In genomic region chr1:27572019-27572678, GRCh38 we compare ENCODE assay signal across 10 cellular contexts. TPM values are rescaled to one million over a fixed set of nuclear protein-coding genes. Genes with fewer than 3 reads are reported as not detected.
DNase-seq lines count a peak whose midpoint lies in the region; ATAC-seq, FAIRE-seq and TF ChIP-seq lines count a peak whose summit lies in the region.
"Had no signal": no experiment of that assay in that cellular context is flagged by ENCODE, and none has a peak within 500 bp of the region (broad histone marks: within the 10 kb centered on the region; RNA-seq: fewer than 3 reads in every experiment).

No MANE protein-coding gene starts in this region.

- in situ Hi-C loops in K562 (cut with MboI): no loop called here

- no peak for TF ChIP-seq RAD21 in K562 (CRISPR knock-in tag; conservative IDR thresholded peaks at IDR 0.05 in 1 of 2, IDR thresholded peaks at IDR 0.05 in 1 of 2)

- peak overlapping the region; percentile 55 for H3K27ac ChIP-seq in K562 (ENCODE audit: extremely low read depth, low read depth, low read length)
- peak overlapping the region; percentile 82 to 86 for H3K27ac ChIP-seq in kidney (ENCODE audit: low read depth in 2 of 2, low read length in 2 of 2)
- H3K27ac ChIP-seq in smooth muscle cell (ENCODE audit: low read depth): peak overlapping the region; percentile 56

- H3K79me2 ChIP-seq in K562 (ENCODE audit: control insufficient read depth, insufficient read depth, low read length) (peaks cover 84% of the 10 kb centered on the region), smooth muscle cell (ENCODE audit: low read depth) (peaks cover 70% of the 10 kb centered on the region)

- POLR2A ChIA-PET in K562 (lab: Yijun Ruan, JAX): interaction anchor here (0.6 to 3.4 kb wide), 11 partner anchors 9 to 153 kb away, joined by 3 to 20 read pairs (median 4); no protein-coding TSS in a partner anchor

- H3K36me3 ChIP-seq in H7 (replicated peaks; ENCODE audit: control insufficient read depth, insufficient read depth, low read length): no peaks in the 10 kb centered on the region
- peaks cover 16% of the 10 kb centered on the region; the same call in 2 of the 3 replicates for H3K36me3 ChIP-seq in K562 (ENCODE audit: control insufficient read depth, insufficient read depth, low read length)
- no peaks in the 10 kb centered on the region for H3K36me3 ChIP-seq in kidney (ENCODE audit: control insufficient read depth in 1 of 2, insufficient read depth in 2 of 2, low read length in 2 of 2)
- no peaks in the 10 kb centered on the region for H3K36me3 ChIP-seq in smooth muscle cell (ENCODE audit: low read depth)

- no peak for TF ChIP-seq POLR2A in K562 (conservative IDR thresholded peaks at IDR 0.05)

- H3K9me3 ChIP-seq in K562 (replicated peaks; ENCODE audit: control insufficient read depth, insufficient read depth, low read depth, low read length) (no peaks in the 10 kb centered on the region), kidney (ENCODE audit: control insufficient read depth in 1 of 2, low read length in 2 of 2) (no peaks in the 10 kb centered on the region), smooth muscle cell (replicated peaks; ENCODE audit: low read depth) (no peaks in the 10 kb centered on the region)

- peak overlapping the region; percentile 67 for H3K4me2 ChIP-seq in K562 (ENCODE audit: insufficient read depth, low read length)
- peak overlapping the region; percentile 59 for H3K4me2 ChIP-seq in smooth muscle cell

- no peak for TF ChIP-seq CTCF in K562 (IDR thresholded peaks at IDR 0.05 in 2 of 3, conservative IDR thresholded peaks at IDR 0.05 in 1 of 3; ENCODE audit: insufficient read depth in 2 of 3, low read depth in 1 of 3, low read length in 3 of 3)
- no peak for TF ChIP-seq CTCF in kidney (IDR thresholded peaks at IDR 0.05; ENCODE audit: borderline replicate concordance, extremely low read depth, insufficient read depth)
- TF ChIP-seq CTCF in smooth muscle cell (IDR thresholded peaks at IDR 0.05; ENCODE audit: borderline replicate concordance, insufficient read depth, poor library complexity, severe bottlenecking): no peak

- BruUV-seq in K562 (replicated peaks; lab: Mats Ljungman, UMichigan): no TSS peak

- CTCF ChIA-PET in K562 (lab: Yijun Ruan, JAX; ENCODE audit: low intra/inter-chr PET ratio): no interaction called here

- DNase-seq in H7 (peak; percentile 74), K562 (ENCODE audit: extremely low read depth in 1 of 4, low spot score in 3 of 4) (peak in 2 of 4 experiments; percentile 65 to 69), kidney (no peak), smooth muscle cell (lab: John Stamatoyannopoulos, UW; ENCODE audit: unreplicated experiment) (no peak), urothelium cell line (ENCODE audit: low spot score) (no peak)
- DNase-seq in activated CD4-positive, alpha-beta T cell treated with anti-CD3 and anti-CD28 coated beads for 1 hour: no peak
- DNase-seq: GF-D8, NCI-H1417 treated with DMSO at 0.1 percent for 48 hours had no signal

- no peak for TF ChIP-seq EP300 in K562 (IDR thresholded peaks at IDR 0.05; ENCODE audit: low read length)

- H3K27me3 ChIP-seq in H7 (ENCODE audit: control insufficient read depth, insufficient read depth, low read length): no peaks in the 10 kb centered on the region
- no peaks in the 10 kb centered on the region for H3K27me3 ChIP-seq in K562 (ENCODE audit: control insufficient read depth in 2 of 2, insufficient read depth in 2 of 2, low read length in 2 of 2)
- no peaks in the 10 kb centered on the region for H3K27me3 ChIP-seq in smooth muscle cell (ENCODE audit: low read depth)

- WGBS in K562 (ENCODE audit: insufficient coverage, low coverage, missing lambda C conversion rate): 0% methylated on average over 9 of the region's 9 CpGs
- 19% methylated on average over 9 of the region's 9 CpGs for WGBS in smooth muscle cell (ENCODE audit: low lambda C conversion rate)

- H2AFZ ChIP-seq in K562 (ENCODE audit: low read depth, low read length): no peak overlapping the region
- H2AFZ ChIP-seq in smooth muscle cell (ENCODE audit: low read depth): no peak overlapping the region

- intact Hi-C loops in K562 (cut with micrococcal nuclease) (no loop called here), kidney (cut with DNase I) (no loop called here)

- H3K9me1 ChIP-seq in K562 (ENCODE audit: control insufficient read depth, insufficient read depth, low read length): peaks cover 7% of the 10 kb centered on the region

- peak; percentile 66 for FAIRE-seq in K562 (lab: Jason Lieb, UNC)
- FAIRE-seq in kidney (lab: Jason Lieb, UNC): no peak
- no peak for FAIRE-seq in urothelium cell line (lab: Jason Lieb, UNC)

- H3K9ac ChIP-seq in K562 (ENCODE audit: insufficient read depth in 1 of 2, low read depth in 2 of 2, low read length in 2 of 2) (peak overlapping the region; percentile 19 to 88; a peak in 3 of 4 replicates), kidney (ENCODE audit: low read length in 2 of 2) (peak overlapping the region; percentile 4 to 71), smooth muscle cell (ENCODE audit: low read depth) (peak overlapping the region; percentile 4)

- ATAC-seq in K562 (peak; percentile 17), HG03025 (IDR thresholded peaks at IDR 0.05; ENCODE audit: low FRiP score, unreplicated experiment) (no peak), HG03342 (IDR thresholded peaks at IDR 0.05; ENCODE audit: unreplicated experiment) (no peak)

- H3F3A ChIP-seq in smooth muscle cell (ENCODE audit: low read depth): peaks cover 49% of the 10 kb centered on the region

- H3K4me3 ChIP-seq in H7 (ENCODE audit: insufficient read depth, low read depth, low read length): no peak overlapping the region
- H3K4me3 ChIP-seq in K562: no peak overlapping the region
- H3K4me3 ChIP-seq in kidney (ENCODE audit: low read length in 2 of 2): peak overlapping the region in 1 of 2 donors; percentile 25
- H3K4me3 ChIP-seq in smooth muscle cell: no peak overlapping the region

- peaks cover 69 to 88% of the 10 kb centered on the region in 2 experiments for H3K4me1 ChIP-seq in K562 (replicated peaks in 1 of 2; ENCODE audit: control insufficient read depth in 2 of 2, insufficient read depth in 2 of 2, low read length in 2 of 2)
- peaks cover 53 to 71% of the 10 kb centered on the region in 2 donors for H3K4me1 ChIP-seq in kidney (ENCODE audit: control insufficient read depth in 1 of 2, insufficient read depth in 1 of 2, low read depth in 1 of 2, low read length in 2 of 2)
- peaks cover 86% of the 10 kb centered on the region for H3K4me1 ChIP-seq in smooth muscle cell (ENCODE audit: low read depth)

- peaks cover 37% of the 10 kb centered on the region for H4K20me1 ChIP-seq in K562 (replicated peaks; ENCODE audit: control insufficient read depth, insufficient read depth, low read length)
- H4K20me1 ChIP-seq in smooth muscle cell (ENCODE audit: low read depth): peaks cover 100% of the 10 kb centered on the region

TF ChIP-seq in K562, 482 proteins besides CTCF, POLR2A, EP300 and RAD21 (continues in another document):
- TF ChIP-seq CBFA2T3 (IDR thresholded peaks at IDR 0.05) (0 out of 2 replicates have a peak, but pooled peaks have one; percentile 32), CXXC5 (CRISPR knock-in tag; IDR thresholded peaks at IDR 0.05) (peak; percentile 49; the same call in 1 of the 2 replicates), ZNF639 (CRISPR knock-in tag; conservative IDR thresholded peaks at IDR 0.05 in 1 of 2, IDR thresholded peaks at IDR 0.05 in 1 of 2) (no peak), ESRRA (IDR thresholded peaks at IDR 0.05; ENCODE audit: borderline replicate concordance, low read depth) (no peak)

RNA-seq across cellular contexts. Expression of gene AHDC1, which starts 31.8 kb away (rescaled TPM):
- total RNA-seq in H7 (2014; rRNA removed; shearing (Covaris generic)): 8.8 and 11.2 TPM in 2 replicates
- 62.5 and 101 TPM in 2 replicates for total RNA-seq in K562 (2011; cell fraction: chromatin; rRNA removed; ENCODE audit: low replicate concordance)
- 36.7 and 38.9 TPM in 2 replicates for total RNA-seq in K562 (2011; cell fraction: nucleolus; rRNA removed)
- 49.2 and 72.8 TPM in 2 replicates for total RNA-seq in K562 (2011; cell fraction: nucleoplasm; rRNA removed)
- total RNA-seq in K562 (2014; rRNA removed): 7.9 and 12.5 TPM in 2 replicates
- 3.6 and 4.6 TPM in 2 replicates for total RNA-seq in K562 (2014; rRNA removed; fragmentation: Illumina TruSeq; extraction: Trizol)
- 4.7 and 4.8 TPM in 2 replicates for total RNA-seq in K562 (2015; rRNA removed; fragmentation: Illumina TruSeq; extraction: Trizol)
- 36.4 and 37.8 TPM in 2 replicates for total RNA-seq in K562 (2021)
- polyA plus RNA-seq in K562 (2011; rRNA removed): 3.1 and 4.2 TPM in 2 replicates
- 2.3 and 3.9 TPM in 2 replicates for polyA plus RNA-seq in K562 (2011; cell fraction: cytosol; rRNA removed)
- polyA plus RNA-seq in K562 (2011; cell fraction: nucleus; rRNA removed): 13.3 and 21.8 TPM in 2 replicates
- polyA plus RNA-seq in K562 (2012): 13.7 and 18.2 TPM in 2 replicates
- polyA plus RNA-seq in K562 (2014; fragmentation: Illumina TruSeq; extraction: Trizol): 5.4 and 9.5 TPM in 2 replicates
- under 1 TPM; 0.21 to 0.59 TPM for polyA plus RNA-seq in K562 (2014; fragmentation: Nextera tagmentation; extraction: Ambion mirVana)
- 8.5 and 9.0 TPM in 2 replicates for polyA plus RNA-seq in K562 (2014; rRNA removed)
- polyA minus RNA-seq in K562 (2011; rRNA and poly(A)+ RNA removed): 3.7 and 9.1 TPM in 2 replicates
- 12.2 and 15.2 TPM in 2 replicates for polyA minus RNA-seq in K562 (2011; cell fraction: cytosol; rRNA and poly(A)+ RNA removed)
- polyA minus RNA-seq in K562 (2011; cell fraction: nucleus; rRNA and poly(A)+ RNA removed): 10.6 and 11.6 TPM in 2 replicates
- 48.2 TPM for total RNA-seq in kidney
- polyA plus RNA-seq in kidney (ENCODE audit: insufficient read depth, low read depth, low replicate concordance): 8.5 TPM
- total RNA-seq in smooth muscle cell: 8.4 and 12.2 TPM in 2 replicates
- 12.2 and 15.6 TPM in 2 replicates for polyA plus RNA-seq in smooth muscle cell
